In genomic region chr1:157073944-157074685, GRCh38 we compare ENCODE assay signal across 8 cellular contexts. TPM values are rescaled to one million over a fixed set of nuclear protein-coding genes. Genes with fewer than 3 reads are reported as not detected.
DNase-seq lines count a peak whose midpoint lies in the region; ATAC-seq and TF ChIP-seq lines count a peak whose summit lies in the region.

No MANE protein-coding gene starts in this region.

- DNase-seq in activated T-cell treated with anti-CD3 and anti-CD28 coated beads for 48 hours (ENCODE audit: low read depth) (peak; percentile 22), activated T-cell treated with anti-CD3 and anti-CD28 coated beads for 4 hours (no peak), NCI-H460 (ENCODE audit: extremely low read depth, low read depth) (peak; percentile 72), fibroblast of villous mesenchyme (ENCODE audit: low read depth) (peak; percentile 73), omental fat pad (ENCODE audit: low spot score) (peak; percentile 47)
- peak; percentile 63 for DNase-seq in activated CD8-positive, alpha-beta memory T cell treated with anti-CD3 and anti-CD28 coated beads for 24 hours

- no peak for ATAC-seq in omental fat pad (ENCODE audit: low FRiP score)
- ATAC-seq in HG02885 (IDR thresholded peaks at IDR 0.05; ENCODE audit: poor library complexity, unreplicated experiment), result no peak
- ATAC-seq in GM19324 (IDR thresholded peaks at IDR 0.05; ENCODE audit: low FRiP score, unreplicated experiment), result no peak

- TF ChIP-seq CTCF in fibroblast of villous mesenchyme (IDR thresholded peaks at IDR 0.05; ENCODE audit: insufficient read depth, low read depth, low read length) (peak; percentile 61), omental fat pad (IDR thresholded peaks at IDR 0.05) (no peak)

- peak overlapping the region; percentile 32 for H3K4me3 ChIP-seq in fibroblast of villous mesenchyme (ENCODE audit: low read depth, low read length)

RNA-seq across cellular contexts. Expression of gene ETV3L, which starts 25.5 kb away (rescaled TPM):
- total RNA-seq in NCI-H460 (2014; rRNA removed; shearing (Covaris generic)), result not detected in 2 replicates
- polyA plus RNA-seq in NCI-H460 (2014; cell fraction: nucleus; rRNA removed), result not detected in 2 replicates
- total RNA-seq in fibroblast of villous mesenchyme, result not detected in 2 replicates
- total RNA-seq in omental fat pad, result not detected

RNA-seq across cellular contexts. Expression of gene ARHGEF11, which starts 28.6 kb away (rescaled TPM):
- 32.0 and 36.8 TPM in 2 replicates for total RNA-seq in NCI-H460 (2014; rRNA removed; shearing (Covaris generic))
- 37.4 and 38.9 TPM in 2 replicates for polyA plus RNA-seq in NCI-H460 (2014; cell fraction: nucleus; rRNA removed)
- total RNA-seq in fibroblast of villous mesenchyme (34.1 and 35.8 TPM in 2 replicates), omental fat pad (10 to 100 TPM; 26.4 to 46.5 (median 35.6) TPM)
